In genomic region chr12:128914908-128915563, GRCh38 we compare ENCODE assay signal across 8 cellular contexts.
DNase-seq lines count a peak whose midpoint lies in the region; ATAC-seq and TF ChIP-seq lines count a peak whose summit lies in the region.

No MANE protein-coding gene starts in this region.

- no peak for TF ChIP-seq POLR2A in thyroid gland (IDR thresholded peaks at IDR 0.05)

- DNase-seq in GM12864 (ENCODE audit: low read depth): peak; percentile 19
- DNase-seq in GM20000 (ENCODE audit: low spot score): peak; percentile 68
- peak; percentile 59 for DNase-seq in activated naive CD8-positive, alpha-beta T cell treated with anti-CD3 and anti-CD28 coated beads for 36 hours
- DNase-seq in BE2C: no peak
- DNase-seq in endothelial cell (ENCODE audit: low spot score): no peak
- no peak for DNase-seq in heart right ventricle
- DNase-seq in thyroid gland: no peak

- no peaks in the 10 kb centered on the region for H3K4me1 ChIP-seq in BE2C
- peaks cover 0 to 5% (median 0%) of the 10 kb centered on the region in 9 donors for H3K4me1 ChIP-seq in heart right ventricle
- H3K4me1 ChIP-seq in thyroid gland: no peaks in the 10 kb centered on the region

- H3K36me3 ChIP-seq in BE2C (no peaks in the 10 kb centered on the region), heart right ventricle (no peaks in the 10 kb centered on the region), thyroid gland (no peaks in the 10 kb centered on the region)

- TF ChIP-seq CTCF in GM12864 (IDR thresholded peaks at IDR 0.05; ENCODE audit: low read depth, low read length, missing control alignments) (no peak), GM20000 (IDR thresholded peaks at IDR 0.05; ENCODE audit: extremely low read depth, missing control alignments) (no peak), BE2C (IDR thresholded peaks at IDR 0.05; ENCODE audit: low read depth, low read length) (no peak), endothelial cell (IDR thresholded peaks at IDR 0.05; ENCODE audit: unreplicated experiment) (no peak), heart right ventricle (IDR thresholded peaks at IDR 0.05) (no peak), thyroid gland (IDR thresholded peaks at IDR 0.05) (no peak)

- no peaks in the 10 kb centered on the region for H3K36me3 Mint-ChIP-seq in activated naive CD8-positive, alpha-beta T cell treated with anti-CD3 and anti-CD28 coated beads for 36 hours
- no peaks in the 10 kb centered on the region for H3K36me3 Mint-ChIP-seq in endothelial cell (ENCODE audit: low read depth, unreplicated experiment)

- H3K27ac Mint-ChIP-seq in activated naive CD8-positive, alpha-beta T cell treated with anti-CD3 and anti-CD28 coated beads for 36 hours: peak overlapping the region; percentile 80
- no peak overlapping the region for H3K27ac Mint-ChIP-seq in endothelial cell (ENCODE audit: unreplicated experiment)

- H3K27me3 Mint-ChIP-seq in activated naive CD8-positive, alpha-beta T cell treated with anti-CD3 and anti-CD28 coated beads for 36 hours: peaks cover 4% of the 10 kb centered on the region
- H3K27me3 Mint-ChIP-seq in endothelial cell (ENCODE audit: unreplicated experiment): peaks cover 3% of the 10 kb centered on the region

- H3K4me3 Mint-ChIP-seq in activated naive CD8-positive, alpha-beta T cell treated with anti-CD3 and anti-CD28 coated beads for 36 hours: no peak overlapping the region
- H3K4me3 Mint-ChIP-seq in endothelial cell (ENCODE audit: unreplicated experiment): no peak overlapping the region

- intact Hi-C loops in heart right ventricle (cut with DNase I) (no loop called here), thyroid gland (cut with DNase I) (no loop called here)

- peak; percentile 68 for ATAC-seq in HG03520 (IDR thresholded peaks at IDR 0.05; ENCODE audit: unreplicated experiment)
- ATAC-seq in heart right ventricle: no peak

- peaks cover 48% of the 10 kb centered on the region for H3K4me1 Mint-ChIP-seq in activated naive CD8-positive, alpha-beta T cell treated with anti-CD3 and anti-CD28 coated beads for 36 hours
- H3K4me1 Mint-ChIP-seq in endothelial cell (ENCODE audit: unreplicated experiment): no peaks in the 10 kb centered on the region

- H3K4me3 ChIP-seq in GM12864 (ENCODE audit: low read depth, low read length) (no peak overlapping the region), BE2C (ENCODE audit: low read depth, low read length) (no peak overlapping the region), heart right ventricle (no peak overlapping the region), thyroid gland (replicated peaks in 1 of 3) (no peak overlapping the region)

- H3K27ac ChIP-seq in heart right ventricle (no peak overlapping the region), thyroid gland (no peak overlapping the region)

- no peaks in the 10 kb centered on the region for H3K27me3 ChIP-seq in BE2C
- no peaks in the 10 kb centered on the region for H3K27me3 ChIP-seq in heart right ventricle
- H3K27me3 ChIP-seq in thyroid gland: no peaks in the 10 kb centered on the region

- 72 to 75% methylated on average over 11 of the region's 11 CpGs for WGBS in heart right ventricle, 2 donors
- WGBS in thyroid gland, 2 donors: 81 to 88% methylated on average over 11 of the region's 11 CpGs

- no peaks in the 10 kb centered on the region; the same call in 1 of the 2 replicates for H3K9me3 ChIP-seq in BE2C
- no peaks in the 10 kb centered on the region for H3K9me3 ChIP-seq in heart right ventricle
- no peaks in the 10 kb centered on the region for H3K9me3 ChIP-seq in thyroid gland

- peaks cover 6% of the 10 kb centered on the region for H3K9me3 Mint-ChIP-seq in activated naive CD8-positive, alpha-beta T cell treated with anti-CD3 and anti-CD28 coated beads for 36 hours
- H3K9me3 Mint-ChIP-seq in endothelial cell (ENCODE audit: unreplicated experiment): peaks cover 14% of the 10 kb centered on the region

Comparison
In these comparisons a context has a peak if more than half of its experiments do, and no peak if none do; other contexts are left out.
1. DNase-seq: peak in GM12864 (single experiment), GM20000 (single experiment) and activated naive CD8-positive, alpha-beta T cell treated with anti-CD3 and anti-CD28 coated beads for 36 hours (single experiment); none in BE2C (single experiment), endothelial cell (single experiment), heart right ventricle (0 of 2) and thyroid gland (0 of 2).